ENCODE assay signal across 9 cellular contexts in the genomic region with DNA sequence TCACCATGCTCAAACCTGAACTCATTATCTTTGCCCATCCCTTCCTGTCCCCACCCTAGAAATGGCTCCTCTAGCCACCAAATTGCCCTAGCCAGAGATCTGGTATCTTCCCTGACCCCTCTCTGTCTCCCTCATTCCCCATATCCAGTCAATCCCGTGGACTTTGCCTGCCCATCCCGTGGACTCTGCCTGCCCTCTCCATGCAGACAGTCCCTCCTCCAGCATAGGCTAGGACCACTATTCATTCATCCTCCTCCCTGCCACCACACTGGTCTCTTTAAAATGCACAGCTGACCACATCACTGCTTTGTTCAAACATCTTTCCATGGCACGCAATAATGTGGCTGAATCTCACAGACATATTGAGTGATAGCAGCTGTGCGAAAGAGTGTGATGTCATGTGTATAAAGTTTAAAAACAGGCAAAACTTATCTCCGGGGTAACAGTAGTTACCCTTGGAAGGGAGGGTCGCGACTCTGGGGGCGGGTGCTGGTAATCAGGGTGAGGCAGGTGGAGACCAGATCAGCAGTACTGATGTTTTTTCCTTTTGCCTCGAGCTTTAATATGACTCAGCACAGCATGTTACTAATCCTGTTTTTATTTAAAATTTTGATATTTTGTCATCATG. TPM values are rescaled to one million over a fixed set of nuclear protein-coding genes. Genes with fewer than 3 reads are reported as not detected.
DNase-seq lines count a peak whose midpoint lies in the region; ATAC-seq, FAIRE-seq and TF ChIP-seq lines count a peak whose summit lies in the region.
"Had no signal": no experiment of that assay in that cellular context is flagged by ENCODE, and none has a peak within 500 bp of the region (broad histone marks: within the 10 kb centered on the region; RNA-seq: fewer than 3 reads in every experiment).

No MANE protein-coding gene starts in this region.

- H3K23ac ChIP-seq in H9 (ENCODE audit: insufficient read length, low read depth, low read length), result no peak overlapping the region

- peak; percentile 69 for FAIRE-seq in RCC 7860 (lab: Jason Lieb, UNC)

- no peak overlapping the region for H3K56ac ChIP-seq in H9 (ENCODE audit: insufficient read length, low read depth, low read length)

- H3K14ac ChIP-seq in H9 (ENCODE audit: insufficient read depth, low read length), result peak overlapping the region; percentile 42

- intact Hi-C loops in sciatic nerve (cut with DNase I), result loop anchor here (5.0 kb wide), 1 partner anchor 501 kb away; a partner anchor contains a TSS
- intact Hi-C loops in head of caudate nucleus (cut with DNase I), result no loop called here

- no peak overlapping the region for H4K8ac ChIP-seq in H9 (replicated peaks; ENCODE audit: insufficient read length, low read depth, low read length)

- H2AK5ac ChIP-seq in H9 (ENCODE audit: insufficient read length, low read length), result no peak overlapping the region

- H3K27me3 ChIP-seq in H9 (ENCODE audit: insufficient read depth, low read length), result no peaks in the 10 kb centered on the region

- no peak overlapping the region for H2BK15ac ChIP-seq in H9 (ENCODE audit: low read depth, low read length)

- TF ChIP-seq CTCF in H9 (conservative IDR thresholded peaks at IDR 0.05), result no peak

- H3K27me3 Mint-ChIP-seq in H9 (ENCODE audit: low read depth), result no peaks in the 10 kb centered on the region; the same call in 1 of the 2 replicates
- H3K27me3 Mint-ChIP-seq: memory B cell had no signal

- no peak overlapping the region for H3K4ac ChIP-seq in H9 (ENCODE audit: low read depth, low read length)

- ATAC-seq in sciatic nerve, result peak; percentile 11
- no peak for ATAC-seq in GM18870 (IDR thresholded peaks at IDR 0.05; ENCODE audit: unreplicated experiment)
- no peak for ATAC-seq in GM18873 (IDR thresholded peaks at IDR 0.05; ENCODE audit: low FRiP score, unreplicated experiment)

- no peaks in the 10 kb centered on the region for H3K9me3 Mint-ChIP-seq in H9
- H3K9me3 Mint-ChIP-seq: memory B cell had no signal

- peaks cover 1% of the 10 kb centered on the region; the same call in 1 of the 2 replicates for H3K79me2 ChIP-seq in H9 (ENCODE audit: insufficient read depth, low read length)

- H4K91ac ChIP-seq in H9 (ENCODE audit: insufficient read length, low read depth, low read length), result no peak overlapping the region

- H3K23me2 ChIP-seq in H9 (ENCODE audit: insufficient read length, low read depth, low read length, poor library complexity, severe bottlenecking), result peaks cover 5% of the 10 kb centered on the region

- H3K79me1 ChIP-seq in H9 (ENCODE audit: insufficient read depth, low read depth, low read length, poor library complexity, severe bottlenecking), result no peaks in the 10 kb centered on the region

- H2BK5ac ChIP-seq in H9 (ENCODE audit: insufficient read length, low read length), result no peak overlapping the region

- peak overlapping the region; percentile 21 for H3K9ac ChIP-seq in H9 (ENCODE audit: extremely low read depth, insufficient read length, low read length)

- peak; percentile 84 for TF ChIP-seq POLR2A in erythroblast (IDR thresholded peaks at IDR 0.05; ENCODE audit: low read length)

- peak overlapping the region; percentile 57 for H2BK12ac ChIP-seq in H9 (ENCODE audit: insufficient read length, low read depth, low read length)

- H3K18ac ChIP-seq in H9 (ENCODE audit: insufficient read length, low read depth, low read length), result peak overlapping the region; percentile 75

- peak overlapping the region; percentile 24 for H4K5ac ChIP-seq in H9 (ENCODE audit: insufficient read length, low read depth, low read length)

- no peaks in the 10 kb centered on the region for H4K20me1 ChIP-seq in H9 (ENCODE audit: control insufficient read depth, insufficient read depth, insufficient read length)

- no peak overlapping the region for H2BK20ac ChIP-seq in H9 (ENCODE audit: low read depth, low read length, poor library complexity, severe bottlenecking)

- DNase-seq in H9 (no peak), RCC 7860 (ENCODE audit: low spot score) (peak; percentile 77), erythroblast (lab: John Stamatoyannopoulos, UW) (peak; percentile 97 to 99), sciatic nerve (ENCODE audit: low spot score) (no peak), head of caudate nucleus (no peak), KG1 (lab: John Stamatoyannopoulos, UW) (no peak)

- peaks cover 20% of the 10 kb centered on the region; the same call in 1 of the 2 replicates for H3K4me1 ChIP-seq in H9 (ENCODE audit: insufficient read depth, low read length)

- peak overlapping the region in 1 of 2 experiments; percentile 69; a peak in 3 of 5 replicates for H3K4me3 Mint-ChIP-seq in H9
- H3K4me3 Mint-ChIP-seq: memory B cell had no signal

- WGBS in H9 (ENCODE audit: extremely low coverage, insufficient read length, low lambda C conversion rate), result no CpG with 5 or more reads among the region's 9 CpGs

- H3K4me1 Mint-ChIP-seq in H9, result peaks cover 56 to 59% of the 10 kb centered on the region in 2 experiments

- H3K27ac Mint-ChIP-seq in H9, result peak overlapping the region; percentile 93 to 98 (median 97)
- H3K27ac Mint-ChIP-seq: memory B cell had no signal

- peaks cover 4 to 9% (median 6%) of the 10 kb centered on the region in 3 experiments; a peak in 6 of 7 replicates for H3K36me3 Mint-ChIP-seq in H9 (ENCODE audit: insufficient read depth in 1 of 3, low read depth in 3 of 3)

- H3T11ph ChIP-seq in H9 (ENCODE audit: low read length), result peak overlapping the region; percentile 12

- H3K9me3 ChIP-seq in H9 (ENCODE audit: control insufficient read depth, low read depth, low read length), result no peaks in the 10 kb centered on the region

- no peak overlapping the region for H2AFZ ChIP-seq in H9 (ENCODE audit: low read length)

- H3K27ac ChIP-seq in H9 (ENCODE audit: insufficient read length, low read depth, low read length), result peak overlapping the region; percentile 66

- no peak overlapping the region for H2BK120ac ChIP-seq in H9 (ENCODE audit: low read depth, low read length, poor library complexity, severe bottlenecking)

- peak overlapping the region; percentile 29 for H3K4me2 ChIP-seq in H9 (ENCODE audit: insufficient read depth, insufficient read length, low read length)

RNA-seq across cellular contexts. Expression of a gene that starts 4.8 kb away (rescaled TPM):
- 186 and 187 TPM in 2 replicates for total RNA-seq in H9 (2021)
- total RNA-seq in sciatic nerve, result 968 TPM

Comparison
In these comparisons a context has a peak if more than half of its experiments do, and no peak if none do; other contexts are left out.
1. DNase-seq: peak in RCC 7860 (single experiment) and erythroblast (2 of 2); none in H9 (single experiment), sciatic nerve (single experiment), head of caudate nucleus (0 of 42) and KG1 (single experiment).